ENCODE assay signal across 1 cellular context in genomic region chr1:46334030-46334384, GRCh38.
TF ChIP-seq lines count a peak whose summit lies in the region.

No MANE protein-coding gene starts in this region.

TF ChIP-seq in H1, 55 proteins besides CTCF, POLR2A, EP300 and RAD21:
- TF ChIP-seq SP1 (IDR thresholded peaks at IDR 0.05; ENCODE audit: low read depth, low read length) (no peak), SIN3A (conservative IDR thresholded peaks at IDR 0.05 in 1 of 2, IDR thresholded peaks at IDR 0.05 in 1 of 2; ENCODE audit: low read depth in 1 of 2, low read length in 2 of 2) (no peak)
